Comparison of ENCODE assay signal across 22 cellular contexts in the genomic region with DNA sequence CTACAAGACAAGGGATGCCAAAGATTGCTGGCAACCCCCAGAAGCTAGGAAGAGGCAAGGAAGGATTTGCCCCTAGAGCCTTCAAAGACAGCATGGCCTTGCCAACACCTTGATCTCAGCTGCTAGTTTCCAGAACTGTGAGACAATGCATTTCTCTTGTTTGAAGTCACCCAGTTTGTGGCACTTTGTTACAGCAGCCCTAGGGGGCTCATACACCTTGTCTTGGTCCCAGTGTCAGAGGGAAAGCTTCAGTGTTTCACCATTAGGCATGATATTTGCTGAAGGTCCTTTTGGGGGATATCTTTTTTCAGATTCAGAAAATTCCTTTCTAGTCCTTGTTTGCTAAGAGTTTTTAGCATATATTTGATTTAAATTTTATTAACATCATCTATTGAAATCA. TPM values are rescaled to one million over a fixed set of nuclear protein-coding genes. Genes with fewer than 3 reads are reported as not detected.
"Had no signal": no experiment of that assay in that cellular context is flagged by ENCODE, and none has a peak within 500 bp of the region (broad histone marks: within the 10 kb centered on the region; RNA-seq: fewer than 3 reads in every experiment).

No MANE protein-coding gene starts in this region.

- H3K27me3 ChIP-seq: ovary, right atrium auricular region, suprapubic skin, tibial artery, uterus had no signal

- H3K4me3 ChIP-seq: heart left ventricle, left ventricle myocardium inferior, lung, mucosa of descending colon, ovary, psoas muscle, right atrium auricular region, spleen, suprapubic skin, thoracic aorta, tibial artery, uterus had no signal

- FAIRE-seq: small intestine had no signal

- DNase-seq: heart left ventricle; islet precursor cell; left ventricle myocardium inferior; midbrain; mucosa of descending colon; naive thymus-derived CD4-positive, alpha-beta T cell; ovary; psoas muscle; small intestine; spleen; stimulated activated CD4-positive, alpha-beta T cell treated with anti-CD3 and anti-CD28 coated beads, Interleukin-4, amount 100 ng/mL, for 24 hours; stimulated activated naive CD4-positive, alpha-beta T cell; tibial artery; uterus had no signal

- H3K36me3 ChIP-seq: heart left ventricle, left ventricle myocardium inferior, ovary, right atrium auricular region, spleen, suprapubic skin, thoracic aorta, tibial artery, uterus had no signal

- H3K27ac ChIP-seq: left ventricle myocardium inferior, ovary, psoas muscle, right atrium auricular region, spleen, suprapubic skin, thoracic aorta, tibial artery, uterus had no signal

- H3K9me3 ChIP-seq: heart left ventricle, left ventricle myocardium inferior, mucosa of descending colon, ovary, psoas muscle, right atrium auricular region, spleen, suprapubic skin, thoracic aorta, tibial artery, uterus had no signal

- ATAC-seq: heart left ventricle; mucosa of descending colon; naive thymus-derived CD4-positive, alpha-beta T cell; psoas muscle; sciatic nerve; stimulated activated effector memory CD8-positive, alpha-beta T cell treated with anti-CD3 and anti-CD28 coated beads, Interleukin-12 subunit alpha, Interleukin-12 subunit beta, amount 100 ng/mL, for 72 hours had no signal

- H3K4me1 ChIP-seq: uterus had no signal

RNA-seq across cellular contexts. Expression of gene PPIC, which starts 3.1 kb away (rescaled TPM):
- total RNA-seq: naive thymus-derived CD4-positive, alpha-beta T cell; natural killer cell treated with Interleukin-12 subunit alpha and Interleukin-12 subunit beta and Interleukin-15 and Interleukin-18, amount 100 ng/mL, for 72 hours had no signal
- polyA plus RNA-seq: naive thymus-derived CD4-positive, alpha-beta T cell; neural cell had no signal

RNA-seq across cellular contexts. Expression of gene PRDM6, which starts 49.4 kb away (rescaled TPM):
- total RNA-seq: naive thymus-derived CD4-positive, alpha-beta T cell; natural killer cell treated with Interleukin-12 subunit alpha and Interleukin-12 subunit beta and Interleukin-15 and Interleukin-18, amount 100 ng/mL, for 72 hours had no signal
- polyA plus RNA-seq: naive thymus-derived CD4-positive, alpha-beta T cell had no signal
